ENCODE assay signal across 28 cellular contexts in genomic region chrX:8424941-8425340, GRCh38. TPM values are rescaled to one million over a fixed set of nuclear protein-coding genes. Genes with fewer than 3 reads are reported as not detected.
"Had no signal": no experiment of that assay in that cellular context is flagged by ENCODE, and none has a peak within 500 bp of the region (broad histone marks: within the 10 kb centered on the region; RNA-seq: fewer than 3 reads in every experiment).

No MANE protein-coding gene starts in this region.

- H3K27ac Mint-ChIP-seq: activated CD4-positive, alpha-beta memory T cell treated with anti-CD3 and anti-CD28 coated beads, Interleukin-2, amount 10 ng/mL, durations not matched to agents 7 days and 5 days; activated CD4-positive, alpha-beta T cell treated with anti-CD3 and anti-CD28 coated beads, Interleukin-2, amount 10 ng/mL, durations not matched to agents 24 days and 14 days; activated naive CD4-positive, alpha-beta T cell treated with anti-CD3 and anti-CD28 coated beads for 36 hours; activated naive CD8-positive, alpha-beta T cell treated with anti-CD3 and anti-CD28 coated beads, Interleukin-2, amount 10 ng/mL, durations not matched to agents 7 days and 5 days; activated T-cell treated with anti-CD3 and anti-CD28 coated beads, Interleukin-2, amount 50 U/mL, for 72 hours; dendritic cell treated with granulocyte-macrophage colony-stimulating factor and Interleukin-4, amounts not matched to agents 40 ng/mL and 50 ng/mL, for 4 days; memory B cell; nephron progenitor cell; stimulated activated naive CD8-positive, alpha-beta T cell treated with anti-CD3 and anti-CD28 coated beads, Interleukin-15, Interleukin-2, amounts not matched to agents 100 ng/mL and 50 ng/mL, for 24 hours; T-helper 17 cell had no signal

- H3K9me3 Mint-ChIP-seq: activated CD4-positive, alpha-beta memory T cell treated with anti-CD3 and anti-CD28 coated beads, Interleukin-2, amount 10 ng/mL, durations not matched to agents 7 days and 5 days; activated naive CD8-positive, alpha-beta T cell treated with anti-CD3 and anti-CD28 coated beads, Interleukin-2, amount 10 ng/mL, durations not matched to agents 7 days and 5 days; nephron progenitor cell had no signal

- H3K36me3 Mint-ChIP-seq: activated naive CD8-positive, alpha-beta T cell treated with anti-CD3 and anti-CD28 coated beads, Interleukin-2, amount 10 ng/mL, durations not matched to agents 7 days and 5 days; memory B cell had no signal

- ATAC-seq: activated T-cell treated with anti-CD3 and anti-CD28 coated beads, Interleukin-2, amount 50 U/mL, for 72 hours; left cardiac atrium; pancreas; right cardiac atrium; T-helper 17 cell had no signal

- H3K36me3 ChIP-seq: pancreas, thyroid gland had no signal

- H3K4me1 Mint-ChIP-seq: activated CD4-positive, alpha-beta memory T cell treated with anti-CD3 and anti-CD28 coated beads, Interleukin-2, amount 10 ng/mL, durations not matched to agents 7 days and 5 days; activated CD4-positive, alpha-beta T cell treated with anti-CD3 and anti-CD28 coated beads, Interleukin-2, amount 10 ng/mL, durations not matched to agents 24 days and 14 days; activated naive CD8-positive, alpha-beta T cell treated with anti-CD3 and anti-CD28 coated beads, Interleukin-2, amount 10 ng/mL, durations not matched to agents 7 days and 5 days; memory B cell; nephron progenitor cell; T-helper 17 cell had no signal

- FAIRE-seq: endometrium, frontal cortex, islet of Langerhans, pancreas had no signal

- H3K27me3 Mint-ChIP-seq: activated CD4-positive, alpha-beta memory T cell treated with anti-CD3 and anti-CD28 coated beads, Interleukin-2, amount 10 ng/mL, durations not matched to agents 7 days and 5 days; activated CD4-positive, alpha-beta T cell treated with anti-CD3 and anti-CD28 coated beads, Interleukin-2, amount 10 ng/mL, durations not matched to agents 24 days and 14 days; activated naive CD8-positive, alpha-beta T cell treated with anti-CD3 and anti-CD28 coated beads, Interleukin-2, amount 10 ng/mL, durations not matched to agents 7 days and 5 days; dendritic cell treated with granulocyte-macrophage colony-stimulating factor and Interleukin-4, amounts not matched to agents 40 ng/mL and 50 ng/mL, for 4 days; memory B cell; stimulated activated naive CD8-positive, alpha-beta T cell treated with anti-CD3 and anti-CD28 coated beads, Interleukin-15, Interleukin-2, amounts not matched to agents 100 ng/mL and 50 ng/mL, for 24 hours; T-helper 17 cell had no signal

- DNase-seq: activated CD4-positive, alpha-beta memory T cell treated with anti-CD3 and anti-CD28 coated beads, Interleukin-2, amount 10 ng/mL, durations not matched to agents 7 days and 5 days; activated CD4-positive, alpha-beta T cell treated with anti-CD3 and anti-CD28 coated beads, Interleukin-2, amount 10 ng/mL, durations not matched to agents 24 days and 14 days; activated effector memory CD4-positive, alpha-beta T cell treated with Interleukin-2 at 50 U/mL for 16 hours; activated naive CD4-positive, alpha-beta T cell treated with anti-CD3 and anti-CD28 coated beads for 36 hours; activated naive CD8-positive, alpha-beta T cell treated with anti-CD3 and anti-CD28 coated beads, Interleukin-2, amount 10 ng/mL, durations not matched to agents 7 days and 5 days; activated T-cell treated with anti-CD3 and anti-CD28 coated beads, Interleukin-2, amount 50 U/mL, for 72 hours; amniotic stem cell; caudate nucleus; effector CD4-positive, alpha-beta T cell; hypothalamus; left cardiac atrium; nephron progenitor cell; pancreas; right cardiac atrium; stimulated activated CD4-positive, alpha-beta T cell treated with anti-CD3 and anti-CD28 coated beads, Interleukin-12 subunit alpha, Interleukin-12 subunit beta, amount 100 ng/mL, for 4 hours; stimulated activated CD4-positive, alpha-beta T cell treated with anti-CD3 and anti-CD28 coated beads, Interleukin-4, amount 100 ng/mL, for 4 hours; substantia nigra; T-helper 17 cell; thyroid gland had no signal

- H3K4me3 ChIP-seq: pancreas, thyroid gland had no signal

- H3K27me3 ChIP-seq: pancreas, thyroid gland had no signal

- H3K4me3 Mint-ChIP-seq: activated CD4-positive, alpha-beta memory T cell treated with anti-CD3 and anti-CD28 coated beads, Interleukin-2, amount 10 ng/mL, durations not matched to agents 7 days and 5 days; activated CD4-positive, alpha-beta T cell treated with anti-CD3 and anti-CD28 coated beads, Interleukin-2, amount 10 ng/mL, durations not matched to agents 24 days and 14 days; activated naive CD4-positive, alpha-beta T cell treated with anti-CD3 and anti-CD28 coated beads for 36 hours; activated naive CD8-positive, alpha-beta T cell treated with anti-CD3 and anti-CD28 coated beads, Interleukin-2, amount 10 ng/mL, durations not matched to agents 7 days and 5 days; activated T-cell treated with anti-CD3 and anti-CD28 coated beads, Interleukin-2, amount 50 U/mL, for 72 hours; dendritic cell treated with granulocyte-macrophage colony-stimulating factor and Interleukin-4, amounts not matched to agents 40 ng/mL and 50 ng/mL, for 4 days; memory B cell; nephron progenitor cell; stimulated activated naive CD8-positive, alpha-beta T cell treated with anti-CD3 and anti-CD28 coated beads, Interleukin-15, Interleukin-2, amounts not matched to agents 100 ng/mL and 50 ng/mL, for 24 hours; T-helper 17 cell had no signal

RNA-seq across cellular contexts. Expression of gene VCX3B, which starts 39.7 kb away (rescaled TPM):
- total RNA-seq: activated CD4-positive, alpha-beta memory T cell treated with anti-CD3 and anti-CD28 coated beads, Interleukin-2, amount 10 ng/mL, durations not matched to agents 7 days and 5 days; activated CD4-positive, alpha-beta T cell treated with anti-CD3 and anti-CD28 coated beads, Interleukin-2, amount 10 ng/mL, durations not matched to agents 24 days and 14 days; activated naive CD4-positive, alpha-beta T cell treated with anti-CD3 and anti-CD28 coated beads for 36 hours; activated naive CD8-positive, alpha-beta T cell treated with anti-CD3 and anti-CD28 coated beads, Interleukin-2, amount 10 ng/mL, durations not matched to agents 7 days and 5 days; activated T-cell treated with anti-CD3 and anti-CD28 coated beads, Interleukin-2, amount 50 U/mL, for 72 hours; frontal cortex; left cardiac atrium; mononuclear cell; pancreas; pulmonary artery endothelial cell; T-helper 17 cell; ureter had no signal
